ENCODE assay signal across 10 cellular contexts in the genomic region with DNA sequence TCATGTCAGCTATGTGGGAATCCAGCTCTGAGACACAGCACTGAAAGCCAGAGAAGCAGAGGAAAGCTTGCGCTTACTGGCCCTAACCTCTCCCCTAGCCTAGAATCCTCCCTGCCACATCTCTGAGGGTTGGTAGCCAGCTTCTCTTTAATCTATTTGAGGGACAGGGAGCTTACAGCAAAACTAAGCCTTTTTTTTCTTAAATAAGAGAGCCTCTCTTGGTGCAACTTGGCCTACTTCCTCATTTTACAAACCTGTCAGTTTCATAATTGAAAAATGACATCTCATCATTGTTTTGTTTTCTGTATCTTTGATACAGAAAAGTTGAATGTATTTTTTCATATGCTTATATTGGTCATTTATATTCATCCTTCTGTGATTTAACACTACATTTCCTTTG.
DNase-seq lines count a peak whose midpoint lies in the region; ATAC-seq and TF ChIP-seq lines count a peak whose summit lies in the region.
"Had no signal": no experiment of that assay in that cellular context is flagged by ENCODE, and none has a peak within 500 bp of the region (broad histone marks: within the 10 kb centered on the region; RNA-seq: fewer than 3 reads in every experiment).

No MANE protein-coding gene starts in this region.

- peaks cover 0 to 3% of the 10 kb centered on the region in 2 donors for H3K4me1 ChIP-seq in right atrium auricular region

- no peak overlapping the region for H3K27ac ChIP-seq in right atrium auricular region

- in situ Hi-C loops in GM13976 (cut with MboI; ENCODE audit: low sequenced_read_pairs, unreplicated experiment): no loop called here

- no peak for TF ChIP-seq CTCF in GM13976 (IDR thresholded peaks at IDR 0.05; ENCODE audit: borderline replicate concordance, control extremely low read depth, extremely low read depth, insufficient read depth, missing control alignments)
- TF ChIP-seq CTCF in right atrium auricular region (IDR thresholded peaks at IDR 0.05): no peak

- no peaks in the 10 kb centered on the region for H3K9me3 ChIP-seq in right atrium auricular region

- no peaks in the 10 kb centered on the region for H3K27me3 ChIP-seq in right atrium auricular region

- ATAC-seq in GM21360 (IDR thresholded peaks at IDR 0.05; ENCODE audit: unreplicated experiment): peak; percentile 93
- ATAC-seq in HG03108 (IDR thresholded peaks at IDR 0.05; ENCODE audit: unreplicated experiment): peak; percentile 85
- ATAC-seq: activated CD8-positive, alpha-beta memory T cell treated with anti-CD3 and anti-CD28 coated beads, Interleukin-2, amount 10 ng/mL, durations not matched to agents 7 days and 5 days had no signal

- no peaks in the 10 kb centered on the region for H3K36me3 ChIP-seq in right atrium auricular region

- H3K4me3 ChIP-seq in right atrium auricular region: no peak overlapping the region

- DNase-seq in GM13976 (ENCODE audit: low spot score) (peak; percentile 54), SKM-1 (lab: John Stamatoyannopoulos, UW; ENCODE audit: unreplicated experiment) (peak; percentile 48), right atrium auricular region (ENCODE audit: low spot score) (no peak), NCI-H2196 treated with DMSO at 0.1 percent for 48 hours (lab: John Stamatoyannopoulos, UW; ENCODE audit: unreplicated experiment) (no peak), NCI-H128 (lab: John Stamatoyannopoulos, UW; ENCODE audit: unreplicated experiment) (no peak)
- no peak for DNase-seq in activated CD8-positive, alpha-beta memory T cell treated with anti-CD3 and anti-CD28 coated beads for 24 hours
- DNase-seq: activated CD8-positive, alpha-beta memory T cell treated with anti-CD3 and anti-CD28 coated beads, Interleukin-2, amount 10 ng/mL, durations not matched to agents 7 days and 5 days; immature natural killer cell had no signal

Comparison
In these comparisons a context has a peak if more than half of its experiments do, and no peak if none do; other contexts are left out.
1. DNase-seq: peak in GM13976 (single experiment) and SKM-1 (single experiment); none in activated CD8-positive, alpha-beta memory T cell treated with anti-CD3 and anti-CD28 coated beads for 24 hours (single experiment), right atrium auricular region (single experiment), NCI-H2196 treated with DMSO at 0.1 percent for 48 hours (single experiment) and NCI-H128 (single experiment).